Comparison of ENCODE assay signal across 1 cellular context in the genomic region with DNA sequence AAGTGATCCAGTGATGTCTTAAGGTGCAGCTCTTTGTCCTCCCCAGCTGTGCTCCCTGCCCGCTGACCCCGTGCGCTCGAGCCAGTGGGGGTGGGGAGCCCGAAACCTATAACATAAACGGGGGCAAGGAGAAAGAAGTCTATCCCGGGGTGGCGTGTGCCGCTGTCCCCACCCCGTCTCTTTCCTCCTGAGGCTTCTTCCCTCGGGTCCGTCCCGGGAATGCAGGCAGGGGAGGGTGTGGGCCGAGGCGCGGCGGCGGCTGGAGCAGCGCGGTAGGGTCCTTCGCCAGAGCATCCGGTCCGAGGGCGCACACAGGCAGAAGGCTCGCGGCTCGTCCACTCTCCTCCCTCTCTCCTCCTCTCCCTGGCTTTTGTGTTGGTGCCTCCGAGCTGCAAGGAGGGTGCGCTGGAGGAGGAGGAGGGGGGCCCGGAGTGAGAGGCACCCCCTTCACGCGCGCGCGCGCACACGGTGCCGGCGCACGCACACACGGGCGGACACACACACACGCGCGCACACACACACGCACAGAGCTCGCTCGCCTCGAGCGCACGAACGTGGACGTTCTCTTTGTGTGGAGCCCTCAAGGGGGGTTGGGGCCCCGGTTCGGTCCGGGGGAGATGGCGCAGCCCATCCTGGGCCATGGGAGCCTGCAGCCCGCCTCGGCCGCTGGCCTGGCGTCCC.
TF ChIP-seq lines count a peak whose summit lies in the region.

A gene (plus strand): TSS at position 517 of the 681 bp plus-strand sequence. CDS start 101 bp downstream, at position 618.

TF ChIP-seq in K562, 482 proteins besides CTCF, POLR2A, EP300 and RAD21:
- TF ChIP-seq, protein P1, sequence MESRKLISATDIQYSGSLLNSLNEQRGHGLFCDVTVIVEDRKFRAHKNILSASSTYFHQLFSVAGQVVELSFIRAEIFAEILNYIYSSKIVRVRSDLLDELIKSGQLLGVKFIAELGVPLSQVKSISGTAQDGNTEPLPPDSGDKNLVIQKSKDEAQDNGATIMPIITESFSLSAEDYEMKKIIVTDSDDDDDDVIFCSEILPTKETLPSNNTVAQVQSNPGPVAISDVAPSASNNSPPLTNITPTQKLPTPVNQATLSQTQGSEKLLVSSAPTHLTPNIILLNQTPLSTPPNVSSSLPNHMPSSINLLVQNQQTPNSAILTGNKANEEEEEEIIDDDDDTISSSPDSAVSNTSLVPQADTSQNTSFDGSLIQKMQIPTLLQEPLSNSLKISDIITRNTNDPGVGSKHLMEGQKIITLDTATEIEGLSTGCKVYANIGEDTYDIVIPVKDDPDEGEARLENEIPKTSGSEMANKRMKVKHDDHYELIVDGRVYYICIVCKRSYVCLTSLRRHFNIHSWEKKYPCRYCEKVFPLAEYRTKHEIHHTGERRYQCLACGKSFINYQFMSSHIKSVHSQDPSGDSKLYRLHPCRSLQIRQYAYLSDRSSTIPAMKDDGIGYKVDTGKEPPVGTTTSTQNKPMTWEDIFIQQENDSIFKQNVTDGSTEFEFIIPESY (CRISPR knock-in tag; IDR thresholded peaks at IDR 0.05), result peak; percentile 72
- TF ChIP-seq POLR2G (IDR thresholded peaks at IDR 0.05; ENCODE audit: low read depth, low read length) (peak; percentile 37; the same call in 1 of the 2 replicates), TEAD2 (tag; IDR thresholded peaks at IDR 0.05) (no peak), TBL1XR1 (IDR thresholded peaks at IDR 0.05; ENCODE audit: low read length in 2 of 2) (no peak)
- TF ChIP-seq, protein P2, sequence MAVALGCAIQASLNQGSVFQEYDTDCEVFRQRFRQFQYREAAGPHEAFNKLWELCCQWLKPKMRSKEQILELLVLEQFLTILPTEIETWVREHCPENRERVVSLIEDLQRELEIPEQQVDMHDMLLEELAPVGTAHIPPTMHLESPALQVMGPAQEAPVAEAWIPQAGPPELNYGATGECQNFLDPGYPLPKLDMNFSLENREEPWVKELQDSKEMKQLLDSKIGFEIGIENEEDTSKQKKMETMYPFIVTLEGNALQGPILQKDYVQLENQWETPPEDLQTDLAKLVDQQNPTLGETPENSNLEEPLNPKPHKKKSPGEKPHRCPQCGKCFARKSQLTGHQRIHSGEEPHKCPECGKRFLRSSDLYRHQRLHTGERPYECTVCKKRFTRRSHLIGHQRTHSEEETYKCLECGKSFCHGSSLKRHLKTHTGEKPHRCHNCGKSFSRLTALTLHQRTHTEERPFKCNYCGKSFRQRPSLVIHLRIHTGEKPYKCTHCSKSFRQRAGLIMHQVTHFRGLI (CRISPR knock-in tag; IDR thresholded peaks at IDR 0.05), result no peak
